Comparison of ENCODE assay signal across 2 cellular contexts in the genomic region with DNA sequence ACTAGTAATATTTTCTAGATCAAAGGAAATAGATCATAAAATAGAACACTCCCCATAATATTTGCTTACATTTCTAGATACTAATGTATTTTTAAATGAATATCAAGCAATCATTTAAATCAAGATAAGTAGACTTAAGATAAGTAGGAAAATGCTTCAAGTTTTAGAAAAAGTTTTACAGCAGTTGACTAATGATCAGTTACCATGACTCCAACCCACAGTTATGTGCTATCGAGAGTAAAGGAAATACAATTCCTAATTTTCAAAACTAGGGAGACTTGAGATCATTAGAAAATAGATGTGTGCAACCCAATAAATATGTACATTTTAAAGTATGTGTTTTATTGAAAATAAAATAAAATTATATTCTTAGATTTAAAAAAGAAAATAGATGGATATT.
TF ChIP-seq lines count a peak whose summit lies in the region.

No MANE protein-coding gene starts in this region.

TF ChIP-seq in IMR-90, 13 proteins besides CTCF, POLR2A, EP300 and RAD21 (continued from another document):
- TF ChIP-seq, protein P1, sequence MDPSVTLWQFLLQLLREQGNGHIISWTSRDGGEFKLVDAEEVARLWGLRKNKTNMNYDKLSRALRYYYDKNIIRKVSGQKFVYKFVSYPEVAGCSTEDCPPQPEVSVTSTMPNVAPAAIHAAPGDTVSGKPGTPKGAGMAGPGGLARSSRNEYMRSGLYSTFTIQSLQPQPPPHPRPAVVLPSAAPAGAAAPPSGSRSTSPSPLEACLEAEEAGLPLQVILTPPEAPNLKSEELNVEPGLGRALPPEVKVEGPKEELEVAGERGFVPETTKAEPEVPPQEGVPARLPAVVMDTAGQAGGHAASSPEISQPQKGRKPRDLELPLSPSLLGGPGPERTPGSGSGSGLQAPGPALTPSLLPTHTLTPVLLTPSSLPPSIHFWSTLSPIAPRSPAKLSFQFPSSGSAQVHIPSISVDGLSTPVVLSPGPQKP (IDR thresholded peaks at IDR 0.05; ENCODE audit: borderline replicate concordance, low read depth, low read length) = no peak
- TF ChIP-seq, protein P2, sequence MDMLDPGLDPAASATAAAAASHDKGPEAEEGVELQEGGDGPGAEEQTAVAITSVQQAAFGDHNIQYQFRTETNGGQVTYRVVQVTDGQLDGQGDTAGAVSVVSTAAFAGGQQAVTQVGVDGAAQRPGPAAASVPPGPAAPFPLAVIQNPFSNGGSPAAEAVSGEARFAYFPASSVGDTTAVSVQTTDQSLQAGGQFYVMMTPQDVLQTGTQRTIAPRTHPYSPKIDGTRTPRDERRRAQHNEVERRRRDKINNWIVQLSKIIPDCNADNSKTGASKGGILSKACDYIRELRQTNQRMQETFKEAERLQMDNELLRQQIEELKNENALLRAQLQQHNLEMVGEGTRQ (IDR thresholded peaks at IDR 0.05; ENCODE audit: low read depth, low read length) = no peak
- TF ChIP-seq CEBPB (IDR thresholded peaks at IDR 0.05; ENCODE audit: low read depth, low read length) = no peak
- no peak for TF ChIP-seq MAFK (IDR thresholded peaks at IDR 0.05; ENCODE audit: low read depth, low read length)
- no peak for TF ChIP-seq MAZ (IDR thresholded peaks at IDR 0.05; ENCODE audit: borderline replicate concordance, low read depth, low read length)

TF ChIP-seq in WTC11, 78 proteins besides CTCF, POLR2A, EP300 and RAD21 (continued from another document):
- TF ChIP-seq, protein P3, sequence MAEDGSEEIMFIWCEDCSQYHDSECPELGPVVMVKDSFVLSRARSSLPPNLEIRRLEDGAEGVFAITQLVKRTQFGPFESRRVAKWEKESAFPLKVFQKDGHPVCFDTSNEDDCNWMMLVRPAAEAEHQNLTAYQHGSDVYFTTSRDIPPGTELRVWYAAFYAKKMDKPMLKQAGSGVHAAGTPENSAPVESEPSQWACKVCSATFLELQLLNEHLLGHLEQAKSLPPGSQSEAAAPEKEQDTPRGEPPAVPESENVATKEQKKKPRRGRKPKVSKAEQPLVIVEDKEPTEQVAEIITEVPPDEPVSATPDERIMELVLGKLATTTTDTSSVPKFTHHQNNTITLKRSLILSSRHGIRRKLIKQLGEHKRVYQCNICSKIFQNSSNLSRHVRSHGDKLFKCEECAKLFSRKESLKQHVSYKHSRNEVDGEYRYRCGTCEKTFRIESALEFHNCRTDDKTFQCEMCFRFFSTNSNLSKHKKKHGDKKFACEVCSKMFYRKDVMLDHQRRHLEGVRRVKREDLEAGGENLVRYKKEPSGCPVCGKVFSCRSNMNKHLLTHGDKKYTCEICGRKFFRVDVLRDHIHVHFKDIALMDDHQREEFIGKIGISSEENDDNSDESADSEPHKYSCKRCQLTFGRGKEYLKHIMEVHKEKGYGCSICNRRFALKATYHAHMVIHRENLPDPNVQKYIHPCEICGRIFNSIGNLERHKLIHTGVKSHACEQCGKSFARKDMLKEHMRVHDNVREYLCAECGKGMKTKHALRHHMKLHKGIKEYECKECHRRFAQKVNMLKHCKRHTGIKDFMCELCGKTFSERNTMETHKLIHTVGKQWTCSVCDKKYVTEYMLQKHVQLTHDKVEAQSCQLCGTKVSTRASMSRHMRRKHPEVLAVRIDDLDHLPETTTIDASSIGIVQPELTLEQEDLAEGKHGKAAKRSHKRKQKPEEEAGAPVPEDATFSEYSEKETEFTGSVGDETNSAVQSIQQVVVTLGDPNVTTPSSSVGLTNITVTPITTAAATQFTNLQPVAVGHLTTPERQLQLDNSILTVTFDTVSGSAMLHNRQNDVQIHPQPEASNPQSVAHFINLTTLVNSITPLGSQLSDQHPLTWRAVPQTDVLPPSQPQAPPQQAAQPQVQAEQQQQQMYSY (CRISPR knock-in tag; IDR thresholded peaks at IDR 0.05) = no peak
- TF ChIP-seq, protein P2 (CRISPR knock-in tag; IDR thresholded peaks at IDR 0.05) = no peak
- TF ChIP-seq ZNF423 (CRISPR knock-in tag; IDR thresholded peaks at IDR 0.05) (no peak), NR3C1 (CRISPR knock-in tag; conservative IDR thresholded peaks at IDR 0.05; ENCODE audit: low read depth) (no peak)
